Comparison of ENCODE assay signal across 12 cellular contexts in genomic region chr6:134979142-134979541, GRCh38. TPM values are rescaled to one million over a fixed set of nuclear protein-coding genes. Genes with fewer than 3 reads are reported as not detected.
A peak's percentile ranks its signal among the peaks of the same experiment; 100 is the strongest.
DNase-seq lines count a peak whose midpoint lies in the region; ATAC-seq and TF ChIP-seq lines count a peak whose summit lies in the region.
"Had no signal": no experiment of that assay in that cellular context is flagged by ENCODE, and none has a peak within 500 bp of the region (broad histone marks: within the 10 kb centered on the region; RNA-seq: fewer than 3 reads in every experiment).

No MANE protein-coding gene starts in this region.

- peaks cover 2 to 95% (median 19%) of the 10 kb centered on the region in 6 donors for H3K36me3 ChIP-seq in spleen

- H3K27ac ChIP-seq in CD4-positive, alpha-beta T cell (ENCODE audit: low read depth, low read length), result no peak overlapping the region
- H3K27ac ChIP-seq in spleen, result no peak overlapping the region
- H3K27ac ChIP-seq: cardiac muscle cell had no signal

- H3K27me3 Mint-ChIP-seq in CD4-positive, alpha-beta T cell, result no peaks in the 10 kb centered on the region
- H3K27me3 Mint-ChIP-seq in activated T-helper 17 cell treated with anti-CD3 and anti-CD28 coated beads, Interleukin-2, amount 50 U/mL, for 72 hours, result no peaks in the 10 kb centered on the region

- TF ChIP-seq CTCF in CD4-positive, alpha-beta T cell (IDR thresholded peaks at IDR 0.05), result no peak
- TF ChIP-seq CTCF in spleen (IDR thresholded peaks at IDR 0.05 in 8 of 11, conservative IDR thresholded peaks at IDR 0.05 in 3 of 11), result no peak

- peaks cover 81% of the 10 kb centered on the region for H3K36me3 Mint-ChIP-seq in CD4-positive, alpha-beta T cell (ENCODE audit: low read depth)
- H3K36me3 Mint-ChIP-seq in activated T-helper 17 cell treated with anti-CD3 and anti-CD28 coated beads, Interleukin-2, amount 50 U/mL, for 72 hours (ENCODE audit: low read depth), result peaks cover 87% of the 10 kb centered on the region

- POLR2A ChIA-PET in CD4-positive, alpha-beta T cell (lab: Charles Lee), result no interaction called here

- H3K27ac Mint-ChIP-seq in CD4-positive, alpha-beta T cell, result peak overlapping the region; percentile 13
- peak overlapping the region; percentile 95 for H3K27ac Mint-ChIP-seq in activated T-helper 17 cell treated with anti-CD3 and anti-CD28 coated beads, Interleukin-2, amount 50 U/mL, for 72 hours

- H3K4me3 ChIP-seq in spleen, result no peak overlapping the region
- H3K4me3 ChIP-seq: cardiac muscle cell had no signal

- intact Hi-C loops in CD4-positive, alpha-beta T cell (cut with DNase I, micrococcal nuclease), result no loop called here
- intact Hi-C loops in spleen (cut with DNase I; ENCODE audit: low total_unique reads), result no loop called here

- no peak for DNase-seq in CD4-positive, alpha-beta T cell
- no peak for DNase-seq in NCI-H2081 treated with DMSO at 0.1 percent for 48 hours (lab: John Stamatoyannopoulos, UW)
- DNase-seq in spleen, result no peak
- no peak for DNase-seq in middle frontal gyrus (ENCODE audit: extremely low spot score, low spot score)
- no peak for DNase-seq in NCI-H82 treated with DMSO at 0.1 percent for 48 hours (lab: John Stamatoyannopoulos, UW; ENCODE audit: unreplicated experiment)
- DNase-seq: GOT3, NCI-H146, substantia nigra had no signal

- CTCF ChIA-PET in CD4-positive, alpha-beta T cell (lab: Charles Lee), result no interaction called here

- no peaks in the 10 kb centered on the region for H3K4me1 ChIP-seq in spleen

- H3K9me3 Mint-ChIP-seq in CD4-positive, alpha-beta T cell, result peaks cover 4% of the 10 kb centered on the region
- H3K9me3 Mint-ChIP-seq in activated T-helper 17 cell treated with anti-CD3 and anti-CD28 coated beads, Interleukin-2, amount 50 U/mL, for 72 hours, result peaks cover 3% of the 10 kb centered on the region

- peaks cover 21% of the 10 kb centered on the region for H3K4me1 Mint-ChIP-seq in CD4-positive, alpha-beta T cell (ENCODE audit: low read depth)
- H3K4me1 Mint-ChIP-seq in activated T-helper 17 cell treated with anti-CD3 and anti-CD28 coated beads, Interleukin-2, amount 50 U/mL, for 72 hours, result peaks cover 33% of the 10 kb centered on the region

- ATAC-seq in CD4-positive, alpha-beta T cell (ENCODE audit: poor library complexity), result no peak
- ATAC-seq in GM19397 (IDR thresholded peaks at IDR 0.05; ENCODE audit: unreplicated experiment) (peak; percentile 81), HG03060 (IDR thresholded peaks at IDR 0.05; ENCODE audit: low read depth, unreplicated experiment) (peak; percentile 72)
- peak; percentile 87 for ATAC-seq in activated T-helper 17 cell treated with anti-CD3 and anti-CD28 coated beads, Interleukin-2, amount 50 U/mL, for 72 hours (replicated peaks)

- no peaks in the 10 kb centered on the region for H3K9me3 ChIP-seq in CD4-positive, alpha-beta T cell (ENCODE audit: control insufficient read depth, low read length)
- no peaks in the 10 kb centered on the region for H3K9me3 ChIP-seq in spleen

- WGBS in spleen, 5 donors, result 67 to 84% (median 76%) methylated on average over 6 of the region's 6 CpGs

- H3K27me3 ChIP-seq in CD4-positive, alpha-beta T cell (ENCODE audit: control insufficient read depth, insufficient read depth, low read length), result no peaks in the 10 kb centered on the region
- no peaks in the 10 kb centered on the region for H3K27me3 ChIP-seq in spleen (replicated peaks in 1 of 7)
- H3K27me3 ChIP-seq: cardiac muscle cell had no signal

- H3K4me3 Mint-ChIP-seq in CD4-positive, alpha-beta T cell, result no peak overlapping the region
- peak overlapping the region; percentile 69 for H3K4me3 Mint-ChIP-seq in activated T-helper 17 cell treated with anti-CD3 and anti-CD28 coated beads, Interleukin-2, amount 50 U/mL, for 72 hours

- TF ChIP-seq POLR2A in spleen (IDR thresholded peaks at IDR 0.05), result no peak

RNA-seq across cellular contexts. Expression of gene ALDH8A1, which starts 29.2 kb away (rescaled TPM):
- total RNA-seq in CD4-positive, alpha-beta T cell, result 1 to 10 TPM; 1.4 to 1.6 TPM
- total RNA-seq in activated T-helper 17 cell treated with anti-CD3 and anti-CD28 coated beads, Interleukin-2, amount 50 U/mL, for 72 hours, result 1 to 10 TPM; 1.2 to 4.4 TPM
- 1 to 10 TPM in 6 of 7 donors, under 1 TPM in 1; 0.52 to 5.7 (median 1.2) TPM for total RNA-seq in spleen
- 1 to 10 TPM in 1 of 3 donors, under 1 TPM in 2; 0.64 to 1.0 (median 0.70) TPM for polyA plus RNA-seq in spleen
